In genomic region chr17:61833536-61834203, GRCh38 we compare ENCODE assay signal across 12 cellular contexts. TPM values are rescaled to one million over a fixed set of nuclear protein-coding genes. Genes with fewer than 3 reads are reported as not detected.
DNase-seq lines count a peak whose midpoint lies in the region; ATAC-seq and TF ChIP-seq lines count a peak whose summit lies in the region.
"Had no signal": no experiment of that assay in that cellular context is flagged by ENCODE, and none has a peak within 500 bp of the region (broad histone marks: within the 10 kb centered on the region; RNA-seq: fewer than 3 reads in every experiment).

No MANE protein-coding gene starts in this region.

- H3K36me3 ChIP-seq in BJ (ENCODE audit: control insufficient read depth, insufficient read depth, low read length) (no peaks in the 10 kb centered on the region), brain microvascular endothelial cell (replicated peaks) (no peaks in the 10 kb centered on the region)
- H3K36me3 ChIP-seq: esophagus muscularis mucosa, tibial artery had no signal

- H3K27ac ChIP-seq in brain microvascular endothelial cell: no peak overlapping the region
- H3K27ac ChIP-seq: esophagus muscularis mucosa, KMS-11, tibial artery had no signal

- no peak overlapping the region for H3K4me3 Mint-ChIP-seq in activated CD4-positive, alpha-beta memory T cell treated with anti-CD3 and anti-CD28 coated beads, Interleukin-2, amount 10 ng/mL, durations not matched to agents 7 days and 5 days
- no peak overlapping the region for H3K4me3 Mint-ChIP-seq in activated naive CD8-positive, alpha-beta T cell treated with anti-CD3 and anti-CD28 coated beads for 36 hours
- H3K4me3 Mint-ChIP-seq: activated naive CD8-positive, alpha-beta T cell treated with anti-CD3 and anti-CD28 coated beads, Interleukin-2, amount 50 U/mL, for 24 hours had no signal

- no peaks in the 10 kb centered on the region for H3K4me1 Mint-ChIP-seq in activated CD4-positive, alpha-beta memory T cell treated with anti-CD3 and anti-CD28 coated beads, Interleukin-2, amount 10 ng/mL, durations not matched to agents 7 days and 5 days
- H3K4me1 Mint-ChIP-seq in activated naive CD8-positive, alpha-beta T cell treated with anti-CD3 and anti-CD28 coated beads for 36 hours: no peaks in the 10 kb centered on the region
- H3K4me1 Mint-ChIP-seq: activated naive CD8-positive, alpha-beta T cell treated with anti-CD3 and anti-CD28 coated beads, Interleukin-2, amount 50 U/mL, for 24 hours had no signal

- H3K27ac Mint-ChIP-seq in activated CD4-positive, alpha-beta memory T cell treated with anti-CD3 and anti-CD28 coated beads, Interleukin-2, amount 10 ng/mL, durations not matched to agents 7 days and 5 days: no peak overlapping the region
- H3K27ac Mint-ChIP-seq in activated naive CD8-positive, alpha-beta T cell treated with anti-CD3 and anti-CD28 coated beads for 36 hours: no peak overlapping the region
- H3K27ac Mint-ChIP-seq: activated naive CD8-positive, alpha-beta T cell treated with anti-CD3 and anti-CD28 coated beads, Interleukin-2, amount 50 U/mL, for 24 hours had no signal

- POLR2A ChIA-PET in BJ (lab: Charles Lee): no interaction called here
- POLR2A ChIA-PET in activated CD4-positive, alpha-beta memory T cell treated with anti-CD3 and anti-CD28 coated beads, Interleukin-2, amount 10 ng/mL, durations not matched to agents 7 days and 5 days (lab: Charles Lee): interaction anchor here (0.6 to 1.0 kb wide), 3 partner anchors 19 to 269 kb away, joined by 3 to 4 read pairs (median 3); no protein-coding TSS in a partner anchor

- H3K9me3 Mint-ChIP-seq in activated CD4-positive, alpha-beta memory T cell treated with anti-CD3 and anti-CD28 coated beads, Interleukin-2, amount 10 ng/mL, durations not matched to agents 7 days and 5 days: no peaks in the 10 kb centered on the region
- H3K9me3 Mint-ChIP-seq in activated naive CD8-positive, alpha-beta T cell treated with anti-CD3 and anti-CD28 coated beads for 36 hours: no peaks in the 10 kb centered on the region
- H3K9me3 Mint-ChIP-seq: activated naive CD8-positive, alpha-beta T cell treated with anti-CD3 and anti-CD28 coated beads, Interleukin-2, amount 50 U/mL, for 24 hours had no signal

- TF ChIP-seq CTCF in BJ (IDR thresholded peaks at IDR 0.05; ENCODE audit: insufficient read depth, low read depth, low read length): no peak
- TF ChIP-seq CTCF in brain microvascular endothelial cell (IDR thresholded peaks at IDR 0.05; ENCODE audit: low read depth, low read length, missing control alignments): no peak

- CTCF ChIA-PET in BJ (lab: Yijun Ruan, JAX): interaction anchor here (0.8 to 1.9 kb wide), 6 partner anchors 9 to 422 kb away, joined by 3 to 24 read pairs (median 5); no protein-coding TSS in a partner anchor
- CTCF ChIA-PET in activated CD4-positive, alpha-beta memory T cell treated with anti-CD3 and anti-CD28 coated beads, Interleukin-2, amount 10 ng/mL, durations not matched to agents 7 days and 5 days (lab: Charles Lee): interaction anchor here (0.9 to 1.5 kb wide), 2 partner anchors 9 to 198 kb away, joined by 3 to 7 read pairs; no protein-coding TSS in a partner anchor

- no peaks in the 10 kb centered on the region for H3K27me3 Mint-ChIP-seq in activated CD4-positive, alpha-beta memory T cell treated with anti-CD3 and anti-CD28 coated beads, Interleukin-2, amount 10 ng/mL, durations not matched to agents 7 days and 5 days
- H3K27me3 Mint-ChIP-seq in activated naive CD8-positive, alpha-beta T cell treated with anti-CD3 and anti-CD28 coated beads for 36 hours: no peaks in the 10 kb centered on the region
- H3K27me3 Mint-ChIP-seq: activated naive CD8-positive, alpha-beta T cell treated with anti-CD3 and anti-CD28 coated beads, Interleukin-2, amount 50 U/mL, for 24 hours had no signal

- H3K27me3 ChIP-seq in BJ (ENCODE audit: control insufficient read depth, insufficient read depth, low read length) (no peaks in the 10 kb centered on the region), brain microvascular endothelial cell (replicated peaks) (no peaks in the 10 kb centered on the region)
- H3K27me3 ChIP-seq: esophagus muscularis mucosa, tibial artery had no signal

- no peak for ATAC-seq in GM21737 (IDR thresholded peaks at IDR 0.05; ENCODE audit: unreplicated experiment)
- ATAC-seq: activated naive CD8-positive, alpha-beta T cell treated with anti-CD3 and anti-CD28 coated beads, Interleukin-2, amount 50 U/mL, for 24 hours had no signal

- H3K4me3 ChIP-seq in BJ (ENCODE audit: low read depth, low read length): no peak overlapping the region
- no peak overlapping the region for H3K4me3 ChIP-seq in brain microvascular endothelial cell (ENCODE audit: low read depth, low read length)
- H3K4me3 ChIP-seq: esophagus muscularis mucosa, tibial artery had no signal

- DNase-seq in BJ (ENCODE audit: low read depth) (peak; percentile 59), LHCN-M2 (ENCODE audit: low read depth) (peak; percentile 73), brain microvascular endothelial cell (peak; percentile 32), islet precursor cell (peak; percentile 63), NCI-H2107 (lab: John Stamatoyannopoulos, UW) (no peak)
- DNase-seq in activated CD4-positive, alpha-beta memory T cell treated with anti-CD3 and anti-CD28 coated beads, Interleukin-2, amount 10 ng/mL, durations not matched to agents 7 days and 5 days: no peak
- no peak for DNase-seq in activated naive CD8-positive, alpha-beta T cell treated with anti-CD3 and anti-CD28 coated beads for 36 hours
- DNase-seq: activated naive CD8-positive, alpha-beta T cell treated with anti-CD3 and anti-CD28 coated beads, Interleukin-2, amount 50 U/mL, for 24 hours; tibial artery had no signal

- in situ Hi-C loops in brain microvascular endothelial cell (cut with HindIII; ENCODE audit: low pct_ligation_motif_present, low sequenced_read_pairs): no loop called here

- peaks cover 11% of the 10 kb centered on the region for H3K36me3 Mint-ChIP-seq in activated CD4-positive, alpha-beta memory T cell treated with anti-CD3 and anti-CD28 coated beads, Interleukin-2, amount 10 ng/mL, durations not matched to agents 7 days and 5 days (ENCODE audit: low read depth)
- H3K36me3 Mint-ChIP-seq in activated naive CD8-positive, alpha-beta T cell treated with anti-CD3 and anti-CD28 coated beads for 36 hours: peaks cover 3% of the 10 kb centered on the region

RNA-seq across cellular contexts. Expression of gene BRIP1, which starts 29.7 kb away (rescaled TPM):
- polyA plus RNA-seq in BJ (2011; rRNA removed): 2.9 and 6.2 TPM in 2 replicates
- polyA minus RNA-seq in BJ (2011; rRNA and poly(A)+ RNA removed): 6.8 and 8.3 TPM in 2 replicates
- total RNA-seq in LHCN-M2 (2014; rRNA removed): 15.7 and 17.0 TPM in 2 replicates
- polyA plus RNA-seq in LHCN-M2 (2012): 2.1 TPM
- total RNA-seq in activated CD4-positive, alpha-beta memory T cell treated with anti-CD3 and anti-CD28 coated beads, Interleukin-2, amount 10 ng/mL, durations not matched to agents 7 days and 5 days: 10 to 100 TPM; 20.1 to 21.7 TPM
- 10 to 100 TPM; 16.6 to 17.0 TPM for total RNA-seq in activated naive CD8-positive, alpha-beta T cell treated with anti-CD3 and anti-CD28 coated beads for 36 hours

Comparison
In these comparisons a context has a peak if more than half of its experiments do, and no peak if none do; other contexts are left out.
1. DNase-seq: peak in BJ (single experiment), LHCN-M2 (single experiment), brain microvascular endothelial cell (single experiment) and islet precursor cell (single experiment); none in activated CD4-positive, alpha-beta memory T cell treated with anti-CD3 and anti-CD28 coated beads, Interleukin-2, amount 10 ng/mL, durations not matched to agents 7 days and 5 days (single experiment), NCI-H2107 (single experiment) and activated naive CD8-positive, alpha-beta T cell treated with anti-CD3 and anti-CD28 coated beads for 36 hours (single experiment).